19 cellular contexts compared by ENCODE assay signal in the genomic region with DNA sequence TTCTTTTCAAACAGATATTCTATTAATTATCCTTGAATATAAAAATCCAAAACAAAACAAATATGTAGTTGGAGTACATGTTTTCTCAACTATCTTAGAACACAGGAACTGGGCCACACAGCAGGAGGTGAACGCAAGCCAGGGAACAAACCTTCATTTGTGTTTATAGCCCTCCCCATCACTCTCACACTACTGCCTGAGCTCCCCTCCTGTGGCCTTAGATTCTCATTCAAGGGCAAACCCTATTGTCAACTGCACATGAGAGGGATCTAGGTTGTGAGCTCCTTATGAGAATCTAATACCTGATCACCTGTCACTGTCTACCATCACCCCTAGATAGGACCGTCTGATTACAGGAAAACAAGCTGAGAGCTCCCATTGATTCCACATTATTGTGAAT.
DNase-seq lines count a peak whose midpoint lies in the region; ATAC-seq and TF ChIP-seq lines count a peak whose summit lies in the region.
"Had no signal": no experiment of that assay in that cellular context is flagged by ENCODE, and none has a peak within 500 bp of the region (broad histone marks: within the 10 kb centered on the region; RNA-seq: fewer than 3 reads in every experiment).

No MANE protein-coding gene starts in this region.

- TF ChIP-seq CTCF in heart right ventricle (IDR thresholded peaks at IDR 0.05): no peak
- TF ChIP-seq CTCF in WTC11 (IDR thresholded peaks at IDR 0.05): no peak
- no peak for TF ChIP-seq CTCF in nephron progenitor cell (IDR thresholded peaks at IDR 0.05)
- no peak for TF ChIP-seq CTCF in adrenal gland (IDR thresholded peaks at IDR 0.05)

- CTCF ChIA-PET in WTC11 (lab: Charles Lee): interaction anchor here (0.5 to 0.6 kb wide), 2 partner anchors 239 to 253 kb away, joined by 3 to 4 read pairs; no protein-coding TSS in a partner anchor

- H3K4me1 ChIP-seq in heart right ventricle (no peaks in the 10 kb centered on the region), adrenal gland (replicated peaks in 1 of 2) (no peaks in the 10 kb centered on the region)
- H3K4me1 ChIP-seq: HAP-1 had no signal

- H3K4me1 Mint-ChIP-seq in WTC11 (peaks cover 5% of the 10 kb centered on the region; the same call in 1 of the 2 replicates), nephron progenitor cell (no peaks in the 10 kb centered on the region)
- H3K4me1 Mint-ChIP-seq: CD4-positive, alpha-beta memory T cell had no signal

- H3K4me3 Mint-ChIP-seq in WTC11 (no peak overlapping the region), nephron progenitor cell (no peak overlapping the region)
- H3K4me3 Mint-ChIP-seq: CD4-positive, alpha-beta memory T cell; HFFc6 had no signal

- TF ChIP-seq POLR2A in adrenal gland (IDR thresholded peaks at IDR 0.05): no peak

- no peaks in the 10 kb centered on the region for H3K36me3 ChIP-seq in heart right ventricle
- H3K36me3 ChIP-seq in adrenal gland (replicated peaks in 1 of 2): no peaks in the 10 kb centered on the region
- H3K36me3 ChIP-seq: HAP-1 had no signal

- H3K9me3 ChIP-seq in heart right ventricle (no peaks in the 10 kb centered on the region), adrenal gland (replicated peaks in 1 of 3) (no peaks in the 10 kb centered on the region)
- H3K9me3 ChIP-seq: HAP-1 had no signal

- WGBS in heart right ventricle, 2 donors: 83 to 92% methylated on average over 2 of the region's 2 CpGs
- WGBS in adrenal gland, 4 donors: 77 to 88% (median 79%) methylated on average over 2 of the region's 2 CpGs

- intact Hi-C loops in Right ventricle myocardium inferior (cut with DNase I): no loop called here
- intact Hi-C loops in heart right ventricle (cut with DNase I): no loop called here
- intact Hi-C loops in adrenal gland (cut with DNase I): no loop called here

- H3K4me3 ChIP-seq in heart right ventricle: no peak overlapping the region
- H3K4me3 ChIP-seq in adrenal gland: no peak overlapping the region
- H3K4me3 ChIP-seq: GM12878, GM23248, HAP-1 had no signal

- H3K9me3 Mint-ChIP-seq in WTC11: no peaks in the 10 kb centered on the region
- no peaks in the 10 kb centered on the region for H3K9me3 Mint-ChIP-seq in nephron progenitor cell

- POLR2A ChIA-PET in WTC11 (lab: Charles Lee): no interaction called here

- H3K27me3 ChIP-seq in heart right ventricle (no peaks in the 10 kb centered on the region), adrenal gland (no peaks in the 10 kb centered on the region)

- H3K27me3 Mint-ChIP-seq in WTC11 (ENCODE audit: low read depth) (no peaks in the 10 kb centered on the region), nephron progenitor cell (ENCODE audit: low read depth, poor library complexity) (peaks cover 2% of the 10 kb centered on the region)
- H3K27me3 Mint-ChIP-seq: CD4-positive, alpha-beta memory T cell had no signal

- H3K36me3 Mint-ChIP-seq in WTC11: no peaks in the 10 kb centered on the region
- no peaks in the 10 kb centered on the region for H3K36me3 Mint-ChIP-seq in nephron progenitor cell (ENCODE audit: low read depth)
- H3K36me3 Mint-ChIP-seq: CD4-positive, alpha-beta memory T cell had no signal

- peak; percentile 8 for DNase-seq in Right ventricle myocardium inferior (ENCODE audit: missing footprints)
- DNase-seq in heart right ventricle: no peak
- peak; percentile 14 for DNase-seq in WTC11 (ENCODE audit: low spot score)
- peak; percentile 17 for DNase-seq in iPS-NIHi11 (ENCODE audit: low spot score)
- no peak for DNase-seq in nephron progenitor cell
- no peak for DNase-seq in adrenal gland
- DNase-seq in NCI-H526 (lab: John Stamatoyannopoulos, UW): no peak
- DNase-seq in activated gamma-delta T cell (lab: John Stamatoyannopoulos, UW): no peak
- DNase-seq: C1 segment of cervical spinal cord; Calu3; CD4-positive, alpha-beta memory T cell; COR-L47; DMS79; EL; GDM1; GM23248; HFFc6 had no signal

- no peak overlapping the region for H3K27ac ChIP-seq in heart right ventricle
- no peak overlapping the region for H3K27ac ChIP-seq in adrenal gland
- H3K27ac ChIP-seq: GM23248 had no signal

- no peak overlapping the region for H3K27ac Mint-ChIP-seq in WTC11
- H3K27ac Mint-ChIP-seq in nephron progenitor cell: peak overlapping the region; percentile 88
- H3K27ac Mint-ChIP-seq: CD4-positive, alpha-beta memory T cell; HFFc6 had no signal

- no peak for ATAC-seq in Right ventricle myocardium inferior
- ATAC-seq in heart right ventricle: no peak
- peak; percentile 67; the same call in 1 of the 2 replicates for ATAC-seq in WTC11
- ATAC-seq: GM12878 had no signal

TF ChIP-seq in WTC11, 78 proteins besides CTCF, POLR2A, EP300 and RAD21:
- TF ChIP-seq ZNF263 (CRISPR knock-in tag; IDR thresholded peaks at IDR 0.05; ENCODE audit: low read depth) (no peak), ZNF416 (CRISPR knock-in tag; IDR thresholded peaks at IDR 0.05) (no peak), GABPB1 (CRISPR knock-in tag; IDR thresholded peaks at IDR 0.05) (no peak), RORB (CRISPR knock-in tag; IDR thresholded peaks at IDR 0.05) (no peak), JAZF1 (CRISPR knock-in tag; IDR thresholded peaks at IDR 0.05) (no peak), ATF1 (CRISPR knock-in tag; IDR thresholded peaks at IDR 0.05) (no peak), ZNF219 (CRISPR knock-in tag; IDR thresholded peaks at IDR 0.05; ENCODE audit: borderline replicate concordance) (no peak), CBFB (CRISPR knock-in tag; IDR thresholded peaks at IDR 0.05; ENCODE audit: low read depth) (no peak), PRRX2 (CRISPR knock-in tag; IDR thresholded peaks at IDR 0.05) (no peak), FOXK1 (CRISPR knock-in tag; IDR thresholded peaks at IDR 0.05) (no peak)
- TF ChIP-seq, protein P1, sequence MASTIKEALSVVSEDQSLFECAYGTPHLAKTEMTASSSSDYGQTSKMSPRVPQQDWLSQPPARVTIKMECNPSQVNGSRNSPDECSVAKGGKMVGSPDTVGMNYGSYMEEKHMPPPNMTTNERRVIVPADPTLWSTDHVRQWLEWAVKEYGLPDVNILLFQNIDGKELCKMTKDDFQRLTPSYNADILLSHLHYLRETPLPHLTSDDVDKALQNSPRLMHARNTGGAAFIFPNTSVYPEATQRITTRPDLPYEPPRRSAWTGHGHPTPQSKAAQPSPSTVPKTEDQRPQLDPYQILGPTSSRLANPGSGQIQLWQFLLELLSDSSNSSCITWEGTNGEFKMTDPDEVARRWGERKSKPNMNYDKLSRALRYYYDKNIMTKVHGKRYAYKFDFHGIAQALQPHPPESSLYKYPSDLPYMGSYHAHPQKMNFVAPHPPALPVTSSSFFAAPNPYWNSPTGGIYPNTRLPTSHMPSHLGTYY (CRISPR knock-in tag; IDR thresholded peaks at IDR 0.05): no peak
- TF ChIP-seq, protein P2, sequence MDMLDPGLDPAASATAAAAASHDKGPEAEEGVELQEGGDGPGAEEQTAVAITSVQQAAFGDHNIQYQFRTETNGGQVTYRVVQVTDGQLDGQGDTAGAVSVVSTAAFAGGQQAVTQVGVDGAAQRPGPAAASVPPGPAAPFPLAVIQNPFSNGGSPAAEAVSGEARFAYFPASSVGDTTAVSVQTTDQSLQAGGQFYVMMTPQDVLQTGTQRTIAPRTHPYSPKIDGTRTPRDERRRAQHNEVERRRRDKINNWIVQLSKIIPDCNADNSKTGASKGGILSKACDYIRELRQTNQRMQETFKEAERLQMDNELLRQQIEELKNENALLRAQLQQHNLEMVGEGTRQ (CRISPR knock-in tag; IDR thresholded peaks at IDR 0.05): no peak
- TF ChIP-seq, protein P3, sequence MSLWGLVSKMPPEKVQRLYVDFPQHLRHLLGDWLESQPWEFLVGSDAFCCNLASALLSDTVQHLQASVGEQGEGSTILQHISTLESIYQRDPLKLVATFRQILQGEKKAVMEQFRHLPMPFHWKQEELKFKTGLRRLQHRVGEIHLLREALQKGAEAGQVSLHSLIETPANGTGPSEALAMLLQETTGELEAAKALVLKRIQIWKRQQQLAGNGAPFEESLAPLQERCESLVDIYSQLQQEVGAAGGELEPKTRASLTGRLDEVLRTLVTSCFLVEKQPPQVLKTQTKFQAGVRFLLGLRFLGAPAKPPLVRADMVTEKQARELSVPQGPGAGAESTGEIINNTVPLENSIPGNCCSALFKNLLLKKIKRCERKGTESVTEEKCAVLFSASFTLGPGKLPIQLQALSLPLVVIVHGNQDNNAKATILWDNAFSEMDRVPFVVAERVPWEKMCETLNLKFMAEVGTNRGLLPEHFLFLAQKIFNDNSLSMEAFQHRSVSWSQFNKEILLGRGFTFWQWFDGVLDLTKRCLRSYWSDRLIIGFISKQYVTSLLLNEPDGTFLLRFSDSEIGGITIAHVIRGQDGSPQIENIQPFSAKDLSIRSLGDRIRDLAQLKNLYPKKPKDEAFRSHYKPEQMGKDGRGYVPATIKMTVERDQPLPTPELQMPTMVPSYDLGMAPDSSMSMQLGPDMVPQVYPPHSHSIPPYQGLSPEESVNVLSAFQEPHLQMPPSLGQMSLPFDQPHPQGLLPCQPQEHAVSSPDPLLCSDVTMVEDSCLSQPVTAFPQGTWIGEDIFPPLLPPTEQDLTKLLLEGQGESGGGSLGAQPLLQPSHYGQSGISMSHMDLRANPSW (CRISPR knock-in tag; conservative IDR thresholded peaks at IDR 0.05; ENCODE audit: low read depth): no peak

Comparison
In these comparisons a context has a peak if more than half of its experiments do, and no peak if none do; other contexts are left out.
1. DNase-seq: peak in Right ventricle myocardium inferior (single experiment), WTC11 (single experiment) and iPS-NIHi11 (single experiment); none in heart right ventricle (0 of 2), nephron progenitor cell (single experiment), adrenal gland (0 of 7), NCI-H526 (0 of 2) and activated gamma-delta T cell (single experiment).